In genomic region chr3:114154321-114154821, GRCh38 we compare ENCODE assay signal across 22 cellular contexts. TPM values are rescaled to one million over a fixed set of nuclear protein-coding genes. Genes with fewer than 3 reads are reported as not detected.
DNase-seq lines count a peak whose midpoint lies in the region; ATAC-seq and TF ChIP-seq lines count a peak whose summit lies in the region.
"Had no signal": no experiment of that assay in that cellular context is flagged by ENCODE, and none has a peak within 500 bp of the region (broad histone marks: within the 10 kb centered on the region; RNA-seq: fewer than 3 reads in every experiment).

No MANE protein-coding gene starts in this region.

- H3K9me3 Mint-ChIP-seq in GM23338 = no peaks in the 10 kb centered on the region; the same call in 2 of the 3 replicates
- H3K9me3 Mint-ChIP-seq in neural crest cell = no peaks in the 10 kb centered on the region
- H3K9me3 Mint-ChIP-seq: activated naive CD4-positive, alpha-beta T cell treated with anti-CD3 and anti-CD28 coated beads for 36 hours had no signal

- H3F3A ChIP-seq in GM23338 (replicated peaks; ENCODE audit: low read depth) = peaks cover 15% of the 10 kb centered on the region; the same call in 1 of the 2 replicates

- H3K4me1 Mint-ChIP-seq in GM23338 (peaks cover 67% of the 10 kb centered on the region), neural crest cell (peaks cover 43% of the 10 kb centered on the region)

- peak overlapping the region; percentile 72 for H3K4me2 ChIP-seq in GM23338
- H3K4me2 ChIP-seq: SK-N-SH had no signal

- peaks cover 11% of the 10 kb centered on the region for H3K27me3 Mint-ChIP-seq in GM23338 (ENCODE audit: insufficient read depth, low read depth, poor library complexity)
- peaks cover 9% of the 10 kb centered on the region for H3K27me3 Mint-ChIP-seq in neural crest cell (ENCODE audit: low read depth)

- TF ChIP-seq CTCF in GM23338 (conservative IDR thresholded peaks at IDR 0.05; ENCODE audit: low read depth in 2 of 2) (no peak), neural crest cell (conservative IDR thresholded peaks at IDR 0.05) (no peak)

- no peaks in the 10 kb centered on the region; the same call in 2 of the 3 replicates for H3K36me3 Mint-ChIP-seq in GM23338 (ENCODE audit: low read depth)
- no peaks in the 10 kb centered on the region for H3K36me3 Mint-ChIP-seq in neural crest cell (ENCODE audit: low read depth)

- H3K79me2 ChIP-seq in GM23338 (replicated peaks; ENCODE audit: insufficient read depth) = no peaks in the 10 kb centered on the region

- H3K4me3 ChIP-seq in GM23338 = peak overlapping the region; percentile 22; the same call in 1 of the 2 replicates
- H3K4me3 ChIP-seq: colonic mucosa, lower lobe of right lung, Peyer's patch, skin epidermis, suprapubic skin had no signal

- H4K20me1 ChIP-seq in GM23338 (replicated peaks; ENCODE audit: insufficient read depth) = no peaks in the 10 kb centered on the region

- H3K27ac ChIP-seq in GM23338 (ENCODE audit: low read depth) = peak overlapping the region; percentile 82
- H3K27ac ChIP-seq in caudate nucleus (ENCODE audit: low read depth, low read length) = peak overlapping the region; percentile 84
- H3K27ac ChIP-seq: colonic mucosa, lower lobe of right lung, Peyer's patch, skin epidermis, suprapubic skin had no signal

- peaks cover 9% of the 10 kb centered on the region for H3K9me2 ChIP-seq in GM23338 (ENCODE audit: insufficient read depth)
- H3K9me2 ChIP-seq: SK-N-SH had no signal

- peaks cover 59% of the 10 kb centered on the region for H3K4me1 ChIP-seq in GM23338 (ENCODE audit: insufficient read depth)
- H3K4me1 ChIP-seq: colonic mucosa had no signal

- H3K27me3 ChIP-seq in GM23338 (ENCODE audit: insufficient read depth) = no peaks in the 10 kb centered on the region
- H3K27me3 ChIP-seq: colonic mucosa, Peyer's patch, suprapubic skin had no signal

- H3K36me3 ChIP-seq in GM23338 (ENCODE audit: insufficient read depth) = no peaks in the 10 kb centered on the region
- H3K36me3 ChIP-seq: colonic mucosa, lower lobe of right lung, Peyer's patch, suprapubic skin had no signal

- H3K27ac Mint-ChIP-seq in GM23338 = peak overlapping the region; percentile 93
- no peak overlapping the region for H3K27ac Mint-ChIP-seq in neural crest cell (ENCODE audit: unreplicated experiment)
- H3K27ac Mint-ChIP-seq: activated naive CD4-positive, alpha-beta T cell treated with anti-CD3 and anti-CD28 coated beads for 36 hours had no signal

- ATAC-seq in GM23338 = peak; percentile 78
- no peak for ATAC-seq in GM19351 (IDR thresholded peaks at IDR 0.05; ENCODE audit: unreplicated experiment)
- ATAC-seq in HG03159 (IDR thresholded peaks at IDR 0.05; ENCODE audit: unreplicated experiment) = no peak
- ATAC-seq: lower lobe of right lung had no signal

- H3K4me3 Mint-ChIP-seq in GM23338 (peak overlapping the region; percentile 33; the same call in 2 of the 3 replicates), neural crest cell (peak overlapping the region; percentile 39)
- H3K4me3 Mint-ChIP-seq: activated naive CD4-positive, alpha-beta T cell treated with anti-CD3 and anti-CD28 coated beads for 36 hours had no signal

- no peak overlapping the region for H2AFZ ChIP-seq in GM23338

- DNase-seq in GM23338 (ENCODE audit: low spot score) (peak; percentile 81), NCI-H128 (lab: John Stamatoyannopoulos, UW; ENCODE audit: unreplicated experiment) (peak; percentile 47), caudate nucleus (lab: John Stamatoyannopoulos, UW) (peak in 40 of 61 donors; percentile 5 to 86 (median 30)), neural crest cell (ENCODE audit: low read depth, low spot score) (peak; percentile 7), C1 segment of cervical spinal cord (lab: John Stamatoyannopoulos, UW) (no peak)
- DNase-seq: activated CD4-positive, alpha-beta T cell treated with anti-CD3 and anti-CD28 coated beads for 48 hours; activated CD8-positive, alpha-beta memory T cell treated with anti-CD3 and anti-CD28 coated beads, Interleukin-2, amount 50 U/mL, for 4 hours; activated naive CD4-positive, alpha-beta T cell treated with anti-CD3 and anti-CD28 coated beads for 36 hours; colonic mucosa; lower lobe of right lung; NCI-H1694; NCI-H748 treated with DMSO at 0.1 percent for 48 hours; Peyer's patch; SK-N-SH; stimulated activated CD4-positive, alpha-beta T cell treated with anti-CD3 and anti-CD28 coated beads, Interleukin-4, amount 100 ng/mL, for 1 hour had no signal

TF ChIP-seq in GM23338, 12 proteins besides CTCF, POLR2A, EP300 and RAD21 (continues in another document):
- no peak for TF ChIP-seq CREB1 (CRISPR knock-in tag; IDR thresholded peaks at IDR 0.05; ENCODE audit: low read depth)
- TF ChIP-seq ETS1 (IDR thresholded peaks at IDR 0.05) = no peak
- TF ChIP-seq ZNF462 (CRISPR knock-in tag; IDR thresholded peaks at IDR 0.05) = no peak; the same call in 1 of the 2 replicates

RNA-seq across cellular contexts. Expression of gene DRD3, which starts 24.5 kb away (rescaled TPM):
- 0.21 and 0.70 TPM in 2 replicates for total RNA-seq in GM23338 (2014; rRNA removed; shearing (Covaris generic))
- polyA plus RNA-seq in GM23338 (2016; fragmentation: Nextera tagmentation; extraction: Ambion mirVana) = 0.65 TPM in 1 of 2 replicates, not detected in the other
- not detected in 2 replicates for total RNA-seq in neural crest cell
- total RNA-seq: activated naive CD4-positive, alpha-beta T cell treated with anti-CD3 and anti-CD28 coated beads for 36 hours; astrocyte; colonic mucosa; endothelial cell of umbilical vein; lower lobe of right lung; Peyer's patch; posterior vena cava; suprapubic skin had no signal
- polyA plus RNA-seq: endothelial cell of umbilical vein, SK-N-SH had no signal

Comparison
In these comparisons a context has a peak if more than half of its experiments do, and no peak if none do; other contexts are left out.
1. DNase-seq: peak in GM23338 (single experiment), NCI-H128 (single experiment), caudate nucleus (40 of 61) and neural crest cell (single experiment); none in C1 segment of cervical spinal cord (0 of 14).